In the genomic region with DNA sequence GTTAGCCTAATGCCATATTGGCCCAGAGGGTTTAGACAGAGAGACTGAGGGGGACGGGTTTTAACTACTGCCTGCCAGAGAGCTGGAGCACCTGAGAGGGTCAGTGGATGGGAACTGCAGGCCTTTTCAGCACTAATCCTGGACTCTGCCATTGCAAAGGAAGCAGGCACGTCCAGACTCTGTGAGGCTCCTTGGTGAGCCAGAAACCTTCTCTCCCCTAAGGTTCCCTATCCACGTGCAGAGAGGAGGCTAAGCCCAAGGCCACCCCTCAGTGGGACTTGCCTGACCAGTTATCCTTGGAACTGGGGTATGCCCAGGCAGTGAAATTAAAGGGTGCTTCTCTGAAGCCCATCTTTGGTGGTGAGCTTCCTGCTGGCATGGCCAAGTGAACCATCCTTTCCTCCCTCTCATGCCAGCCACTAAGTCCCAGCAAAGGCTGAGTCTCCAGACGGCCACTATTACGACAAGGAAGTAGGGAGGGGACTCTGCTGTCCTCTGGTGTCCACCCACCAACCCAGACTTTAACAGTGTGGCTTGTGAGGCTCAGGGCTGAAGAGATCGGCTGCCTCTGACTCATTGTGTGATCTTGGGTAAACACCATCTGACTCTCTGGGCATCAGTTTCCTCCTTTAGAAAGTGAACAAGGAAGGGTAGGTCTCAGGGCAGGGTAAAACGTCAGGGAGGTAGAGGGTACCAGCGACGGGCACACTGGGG, we compare ENCODE assay signal across 8 cellular contexts. TPM values are rescaled to one million over a fixed set of nuclear protein-coding genes. Genes with fewer than 3 reads are reported as not detected.
DNase-seq lines count a peak whose midpoint lies in the region; ATAC-seq and TF ChIP-seq lines count a peak whose summit lies in the region.

No MANE protein-coding gene starts in this region.

- TF ChIP-seq RAD21 in HCT116 (IDR thresholded peaks at IDR 0.05; ENCODE audit: low read depth) = no peak

- H3K36me3 ChIP-seq in HCT116 (ENCODE audit: control insufficient read depth in 1 of 2, insufficient read depth in 2 of 2, low read length in 2 of 2) = no peaks in the 10 kb centered on the region
- H3K36me3 ChIP-seq in left ventricle myocardium inferior = no peaks in the 10 kb centered on the region
- no peaks in the 10 kb centered on the region for H3K36me3 ChIP-seq in HAP-1 (replicated peaks)

- in situ Hi-C loops in HAP-1 (cut with MboI; ENCODE audit: low sequenced_read_pairs) = no loop called here

- RAD21 ChIA-PET in HCT116 (lab: Charles Lee; ENCODE audit: low non-redundant PET in 1 of 2, low total read pairs in 2 of 2, uncharacterized antibody in 2 of 2, unreplicated experiment in 2 of 2) = no interaction called here

- H3K4me3 ChIP-seq in HCT116 (replicated peaks in 1 of 2; ENCODE audit: low read depth in 1 of 2, low read length in 2 of 2) = no peak overlapping the region
- no peak overlapping the region for H3K4me3 ChIP-seq in left ventricle myocardium inferior
- H3K4me3 ChIP-seq in HAP-1 = no peak overlapping the region

- DNase-seq in HCT116 (ENCODE audit: low read depth, low spot score) (no peak), left ventricle myocardium inferior (no peak), HAP-1 (ENCODE audit: low spot score in 2 of 2) (no peak), occipital lobe (lab: John Stamatoyannopoulos, UW) (no peak)
- no peak for DNase-seq in stimulated activated effector memory CD8-positive, alpha-beta T cell treated with anti-CD3 and anti-CD28 coated beads, Interleukin-12 subunit alpha, Interleukin-12 subunit beta, amount 100 ng/mL, for 72 hours (ENCODE audit: low spot score in 2 of 2)

- no peak for TF ChIP-seq POLR2A in HCT116 (IDR thresholded peaks at IDR 0.05; ENCODE audit: borderline replicate concordance, extremely low read depth, insufficient read depth, insufficient read length)

- H3K4me2 ChIP-seq in HCT116 (ENCODE audit: low read length) = peak overlapping the region; percentile 55

- H3K27ac ChIP-seq in HCT116 (ENCODE audit: low read depth, low read length) (no peak overlapping the region), left ventricle myocardium inferior (replicated peaks) (peak overlapping the region; percentile 89)

- TF ChIP-seq CTCF in HCT116 (IDR thresholded peaks at IDR 0.05 in 2 of 3, conservative IDR thresholded peaks at IDR 0.05 in 1 of 3; ENCODE audit: borderline replicate concordance in 1 of 3, insufficient read depth in 1 of 3, low read depth in 2 of 3, low read length in 2 of 3) = no peak
- TF ChIP-seq CTCF in left ventricle myocardium inferior (IDR thresholded peaks at IDR 0.05; ENCODE audit: borderline replicate concordance) = no peak

- no peaks in the 10 kb centered on the region for H4K20me1 ChIP-seq in HCT116 (ENCODE audit: insufficient read depth)

- H3K4me3 Mint-ChIP-seq in stimulated activated effector memory CD8-positive, alpha-beta T cell treated with anti-CD3 and anti-CD28 coated beads, Interleukin-12 subunit alpha, Interleukin-12 subunit beta, amount 100 ng/mL, for 72 hours = no peak overlapping the region

- no peaks in the 10 kb centered on the region for H3K9me3 ChIP-seq in HCT116 (ENCODE audit: control insufficient read depth in 1 of 2, insufficient read depth in 1 of 2, low read depth in 1 of 2, low read length in 2 of 2)
- no peaks in the 10 kb centered on the region for H3K9me3 ChIP-seq in left ventricle myocardium inferior (replicated peaks)
- no peaks in the 10 kb centered on the region for H3K9me3 ChIP-seq in HAP-1

- BruUV-seq in HCT116 (replicated peaks; lab: Mats Ljungman, UMichigan) = no TSS peak

- intact Hi-C loops in HCT116 (cut with micrococcal nuclease) = no loop called here
- intact Hi-C loops in left ventricle myocardium inferior (cut with micrococcal nuclease) = no loop called here

- no peaks in the 10 kb centered on the region for H3K9me2 ChIP-seq in HCT116 (ENCODE audit: insufficient read depth)

- H3K4me1 ChIP-seq in HCT116 (ENCODE audit: control insufficient read depth in 1 of 2, insufficient read depth in 2 of 2, low read length in 2 of 2) (peaks cover 9 to 44% of the 10 kb centered on the region in 2 experiments; a peak in 3 of 4 replicates), left ventricle myocardium inferior (peaks cover 57% of the 10 kb centered on the region), HAP-1 (no peaks in the 10 kb centered on the region)

- CTCF ChIA-PET in HCT116 (lab: Charles Lee) = interaction anchor here (0.6 to 1.7 kb wide), 2 partner anchors 87 to 89 kb away, joined by 3 to 4 read pairs; no protein-coding TSS in a partner anchor

- H3K9me3 Mint-ChIP-seq in stimulated activated effector memory CD8-positive, alpha-beta T cell treated with anti-CD3 and anti-CD28 coated beads, Interleukin-12 subunit alpha, Interleukin-12 subunit beta, amount 100 ng/mL, for 72 hours = no peaks in the 10 kb centered on the region

- no peak overlapping the region for H3K27ac Mint-ChIP-seq in stimulated activated effector memory CD8-positive, alpha-beta T cell treated with anti-CD3 and anti-CD28 coated beads, Interleukin-12 subunit alpha, Interleukin-12 subunit beta, amount 100 ng/mL, for 72 hours

- peak overlapping the region; percentile 33 for H2AFZ ChIP-seq in HCT116 (ENCODE audit: low read depth, low read length, poor library complexity, severe bottlenecking)

- H3K27me3 ChIP-seq in HCT116 (ENCODE audit: insufficient read depth, low read length) (no peaks in the 10 kb centered on the region), left ventricle myocardium inferior (ENCODE audit: low read depth) (peaks cover 32% of the 10 kb centered on the region), HAP-1 (ENCODE audit: low read depth) (peaks cover 25% of the 10 kb centered on the region)

- no peaks in the 10 kb centered on the region for H3K4me1 Mint-ChIP-seq in stimulated activated effector memory CD8-positive, alpha-beta T cell treated with anti-CD3 and anti-CD28 coated beads, Interleukin-12 subunit alpha, Interleukin-12 subunit beta, amount 100 ng/mL, for 72 hours

- POLR2A ChIA-PET in HCT116 (lab: Charles Lee) = no interaction called here

- no peaks in the 10 kb centered on the region for H3K36me3 Mint-ChIP-seq in stimulated activated effector memory CD8-positive, alpha-beta T cell treated with anti-CD3 and anti-CD28 coated beads, Interleukin-12 subunit alpha, Interleukin-12 subunit beta, amount 100 ng/mL, for 72 hours

- peaks cover 11% of the 10 kb centered on the region for H3K79me2 ChIP-seq in HCT116 (ENCODE audit: insufficient read depth, low read length)

- no peak overlapping the region for H3K9ac ChIP-seq in HCT116 (ENCODE audit: low read length)

- ATAC-seq in HCT116 (no peak), SK-N-SH treated with all-trans-retinoic acid at 6 μM for 48 hours (peak; percentile 42), GM18858 (IDR thresholded peaks at IDR 0.05; ENCODE audit: unreplicated experiment) (no peak), HG02852 (IDR thresholded peaks at IDR 0.05; ENCODE audit: unreplicated experiment) (no peak)
- ATAC-seq in stimulated activated effector memory CD8-positive, alpha-beta T cell treated with anti-CD3 and anti-CD28 coated beads, Interleukin-12 subunit alpha, Interleukin-12 subunit beta, amount 100 ng/mL, for 72 hours = peak; percentile 61

TF ChIP-seq in HCT116, 20 proteins besides CTCF, POLR2A, EP300 and RAD21 (continues in another document):
- TF ChIP-seq CBX3 (IDR thresholded peaks at IDR 0.05; ENCODE audit: low read depth) (no peak), SRF (IDR thresholded peaks at IDR 0.05; ENCODE audit: low read depth) (no peak), EZH2 (IDR thresholded peaks at IDR 0.05) (no peak)
- TF ChIP-seq, protein P1, sequence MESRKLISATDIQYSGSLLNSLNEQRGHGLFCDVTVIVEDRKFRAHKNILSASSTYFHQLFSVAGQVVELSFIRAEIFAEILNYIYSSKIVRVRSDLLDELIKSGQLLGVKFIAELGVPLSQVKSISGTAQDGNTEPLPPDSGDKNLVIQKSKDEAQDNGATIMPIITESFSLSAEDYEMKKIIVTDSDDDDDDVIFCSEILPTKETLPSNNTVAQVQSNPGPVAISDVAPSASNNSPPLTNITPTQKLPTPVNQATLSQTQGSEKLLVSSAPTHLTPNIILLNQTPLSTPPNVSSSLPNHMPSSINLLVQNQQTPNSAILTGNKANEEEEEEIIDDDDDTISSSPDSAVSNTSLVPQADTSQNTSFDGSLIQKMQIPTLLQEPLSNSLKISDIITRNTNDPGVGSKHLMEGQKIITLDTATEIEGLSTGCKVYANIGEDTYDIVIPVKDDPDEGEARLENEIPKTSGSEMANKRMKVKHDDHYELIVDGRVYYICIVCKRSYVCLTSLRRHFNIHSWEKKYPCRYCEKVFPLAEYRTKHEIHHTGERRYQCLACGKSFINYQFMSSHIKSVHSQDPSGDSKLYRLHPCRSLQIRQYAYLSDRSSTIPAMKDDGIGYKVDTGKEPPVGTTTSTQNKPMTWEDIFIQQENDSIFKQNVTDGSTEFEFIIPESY (IDR thresholded peaks at IDR 0.05; ENCODE audit: extremely low read depth, insufficient replicate concordance, low read length) = no peak
- TF ChIP-seq, protein P2, sequence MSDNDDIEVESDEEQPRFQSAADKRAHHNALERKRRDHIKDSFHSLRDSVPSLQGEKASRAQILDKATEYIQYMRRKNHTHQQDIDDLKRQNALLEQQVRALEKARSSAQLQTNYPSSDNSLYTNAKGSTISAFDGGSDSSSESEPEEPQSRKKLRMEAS (IDR thresholded peaks at IDR 0.05) = no peak

TF ChIP-seq in SK-N-SH treated with all-trans-retinoic acid at 6 μM for 48 hours, 23 proteins besides CTCF, POLR2A, EP300 and RAD21 (continues in another document):
- no peak for TF ChIP-seq OSR1 (CRISPR knock-in tag; IDR thresholded peaks at IDR 0.05)
- TF ChIP-seq ARNTL (CRISPR knock-in tag; IDR thresholded peaks at IDR 0.05; ENCODE audit: borderline replicate concordance, low read depth) = no peak
- TF ChIP-seq, protein P3, sequence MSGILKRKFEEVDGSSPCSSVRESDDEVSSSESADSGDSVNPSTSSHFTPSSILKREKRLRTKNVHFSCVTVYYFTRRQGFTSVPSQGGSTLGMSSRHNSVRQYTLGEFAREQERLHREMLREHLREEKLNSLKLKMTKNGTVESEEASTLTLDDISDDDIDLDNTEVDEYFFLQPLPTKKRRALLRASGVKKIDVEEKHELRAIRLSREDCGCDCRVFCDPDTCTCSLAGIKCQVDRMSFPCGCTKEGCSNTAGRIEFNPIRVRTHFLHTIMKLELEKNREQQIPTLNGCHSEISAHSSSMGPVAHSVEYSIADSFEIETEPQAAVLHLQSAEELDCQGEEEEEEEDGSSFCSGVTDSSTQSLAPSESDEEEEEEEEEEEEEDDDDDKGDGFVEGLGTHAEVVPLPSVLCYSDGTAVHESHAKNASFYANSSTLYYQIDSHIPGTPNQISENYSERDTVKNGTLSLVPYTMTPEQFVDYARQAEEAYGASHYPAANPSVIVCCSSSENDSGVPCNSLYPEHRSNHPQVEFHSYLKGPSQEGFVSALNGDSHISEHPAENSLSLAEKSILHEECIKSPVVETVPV (CRISPR knock-in tag; IDR thresholded peaks at IDR 0.05) = no peak
- no peak for TF ChIP-seq ISL1 (CRISPR knock-in tag; IDR thresholded peaks at IDR 0.05)
- TF ChIP-seq TCF4 (CRISPR knock-in tag; IDR thresholded peaks at IDR 0.05; ENCODE audit: borderline replicate concordance) = no peak
- no peak for TF ChIP-seq BACH2 (CRISPR knock-in tag; IDR thresholded peaks at IDR 0.05; ENCODE audit: borderline replicate concordance)
- no peak for TF ChIP-seq TOX (CRISPR knock-in tag; IDR thresholded peaks at IDR 0.05; ENCODE audit: borderline replicate concordance)
- no peak for TF ChIP-seq ZNF70 (CRISPR knock-in tag; IDR thresholded peaks at IDR 0.05)

RNA-seq across cellular contexts. Expression of a gene that starts 3.9 kb away (rescaled TPM):
- 81.4 TPM for total RNA-seq in HCT116 (2021; ENCODE audit: unreplicated experiment)
- polyA plus RNA-seq in HCT116 (2012) = 104 and 111 TPM in 2 replicates
- total RNA-seq in left ventricle myocardium inferior = 73.5 TPM
- total RNA-seq in occipital lobe = 0.94 TPM

Comparison
In these comparisons a context has a peak if more than half of its experiments do, and no peak if none do; other contexts are left out.
1. ATAC-seq: peak in SK-N-SH treated with all-trans-retinoic acid at 6 μM for 48 hours (single experiment) and stimulated activated effector memory CD8-positive, alpha-beta T cell treated with anti-CD3 and anti-CD28 coated beads, Interleukin-12 subunit alpha, Interleukin-12 subunit beta, amount 100 ng/mL, for 72 hours (single experiment); none in HCT116 (single experiment), GM18858 (single experiment) and HG02852 (single experiment).
2. RNA of a gene that starts 3.9 kb away (total RNA-seq): 81.4 TPM in HCT116 (single experiment) and 73.5 TPM in left ventricle myocardium inferior (single experiment); 0.94 TPM in occipital lobe (single experiment); every median in the first group is over 10 times any median in the second.